ENCODE assay signal across 21 cellular contexts in the genomic region with DNA sequence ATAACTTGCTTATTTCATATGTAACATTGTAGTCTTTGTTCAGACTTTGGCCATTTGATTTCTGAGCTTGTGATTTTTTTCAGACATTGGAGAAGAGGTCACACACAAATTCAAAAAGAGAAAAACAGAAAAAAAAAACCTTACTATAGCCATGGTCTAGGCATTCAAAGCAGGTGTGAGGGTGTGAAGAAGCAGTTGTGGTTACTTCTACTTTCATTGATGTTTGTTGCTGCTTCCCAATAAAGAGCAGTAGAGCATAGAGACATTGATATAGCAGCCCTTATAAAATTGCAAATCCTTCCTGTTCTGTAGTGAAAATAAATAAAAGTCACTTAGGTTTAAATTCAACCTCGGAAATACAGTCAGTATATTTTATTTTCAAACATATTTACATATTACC.
"Had no signal": no experiment of that assay in that cellular context is flagged by ENCODE, and none has a peak within 500 bp of the region (broad histone marks: within the 10 kb centered on the region; RNA-seq: fewer than 3 reads in every experiment).

No MANE protein-coding gene starts in this region.

- H3K4me2 ChIP-seq: neural progenitor cell, smooth muscle cell had no signal

- DNase-seq: activated gamma-delta T cell treated with Interleukin-2 at 50 U/mL for 16 hours; activated T-cell treated with anti-CD3 and anti-CD28 coated beads, Interleukin-2, amount 50 U/mL, for 1 hour; body of pancreas; cortex of kidney; endodermal cell; esophagus squamous epithelium; gastrocnemius medialis; heart left ventricle; left cardiac atrium; mesendoderm; naive thymus-derived CD4-positive, alpha-beta T cell; sigmoid colon; stimulated activated CD4-positive, alpha-beta T cell treated with anti-CD3 and anti-CD28 coated beads, Interleukin-15, amount 100 ng/mL, for 24 hours; stimulated activated CD8-positive, alpha-beta memory T cell treated with anti-CD3 and anti-CD28 coated beads, Interleukin-4, amount 100 ng/mL, for 48 hours; stimulated activated naive CD4-positive, alpha-beta T cell; T-helper 9 cell; upper lobe of left lung had no signal

- H2AFZ ChIP-seq: neural progenitor cell had no signal

- H3K27me3 ChIP-seq: body of pancreas, cardiac muscle cell, esophagus squamous epithelium, gastrocnemius medialis, heart left ventricle, neural progenitor cell, sigmoid colon, upper lobe of left lung had no signal

- ATAC-seq: body of pancreas; gastrocnemius medialis; heart left ventricle; left cardiac atrium; naive thymus-derived CD4-positive, alpha-beta T cell; WTC11 had no signal

- H3K4me1 ChIP-seq: body of pancreas, esophagus squamous epithelium, gastrocnemius medialis, heart left ventricle, neural progenitor cell, sigmoid colon, upper lobe of left lung had no signal

- H3K36me3 ChIP-seq: cardiac muscle cell, esophagus squamous epithelium, gastrocnemius medialis, heart left ventricle, neural progenitor cell, sigmoid colon, upper lobe of left lung had no signal

- H3K4me3 ChIP-seq: body of pancreas, cardiac muscle cell, esophagus squamous epithelium, gastrocnemius medialis, heart left ventricle, neural progenitor cell, sigmoid colon, smooth muscle cell, upper lobe of left lung had no signal

- H3K27ac ChIP-seq: body of pancreas, cardiac muscle cell, esophagus squamous epithelium, gastrocnemius medialis, heart left ventricle, neural progenitor cell, sigmoid colon, upper lobe of left lung had no signal

- H3K9me3 ChIP-seq: body of pancreas, esophagus squamous epithelium, gastrocnemius medialis, sigmoid colon, upper lobe of left lung had no signal
